In genomic region chr2:207472343-207473202, GRCh38 we compare ENCODE assay signal across 10 cellular contexts.
DNase-seq lines count a peak whose midpoint lies in the region; ATAC-seq, FAIRE-seq and TF ChIP-seq lines count a peak whose summit lies in the region.
"Had no signal": no experiment of that assay in that cellular context is flagged by ENCODE, and none has a peak within 500 bp of the region (broad histone marks: within the 10 kb centered on the region; RNA-seq: fewer than 3 reads in every experiment).

No MANE protein-coding gene starts in this region.

- no peaks in the 10 kb centered on the region for H3K79me2 ChIP-seq in ACC112 (ENCODE audit: control insufficient read depth, insufficient read depth, low read length, unreplicated experiment)

- TF ChIP-seq CTCF in nephron progenitor cell (IDR thresholded peaks at IDR 0.05) = no peak

- no peaks in the 10 kb centered on the region for H3K27me3 Mint-ChIP-seq in nephron progenitor cell (ENCODE audit: low read depth, poor library complexity)

- H3K4me1 Mint-ChIP-seq in nephron progenitor cell = peaks cover 70% of the 10 kb centered on the region

- no peaks in the 10 kb centered on the region for H3K36me3 ChIP-seq in ACC112 (ENCODE audit: insufficient read depth, low read length)
- H3K36me3 ChIP-seq: BLaER1 treated with 17β-estradiol and CSF1 and Interleukin-3, amounts not matched to agents 10 nM and 100 nM had no signal

- peak overlapping the region; percentile 32 for H3K4me3 Mint-ChIP-seq in nephron progenitor cell

- DNase-seq in RCC 7860 (ENCODE audit: low spot score) = peak; percentile 46
- DNase-seq in fibroblast of gingiva (ENCODE audit: low read depth) = peak; percentile 2
- DNase-seq in nephron progenitor cell = no peak
- no peak for DNase-seq in GOT3 (lab: John Stamatoyannopoulos, UW)
- no peak for DNase-seq in activated effector memory CD4-positive, alpha-beta T cell treated with Interleukin-2 at 50 U/mL for 16 hours
- no peak for DNase-seq in T-helper 2 cell
- DNase-seq: activated gamma-delta T cell had no signal

- H3K4me1 ChIP-seq in ACC112 (ENCODE audit: control insufficient read depth, insufficient read depth, low read length, unreplicated experiment) = peaks cover 30% of the 10 kb centered on the region

- H2AFZ ChIP-seq in ACC112 (ENCODE audit: low read length, unreplicated experiment) = peak overlapping the region; percentile 76

- H3K27me3 ChIP-seq in ACC112 (ENCODE audit: insufficient read depth, low read length) = no peaks in the 10 kb centered on the region
- H3K27me3 ChIP-seq: BLaER1 treated with 17β-estradiol and CSF1 and Interleukin-3, amounts not matched to agents 10 nM and 100 nM had no signal

- ATAC-seq in GM18519 (IDR thresholded peaks at IDR 0.05; ENCODE audit: low FRiP score, unreplicated experiment) = no peak

- peak overlapping the region; percentile 93 for H3K27ac Mint-ChIP-seq in nephron progenitor cell

- FAIRE-seq in RCC 7860 (lab: Jason Lieb, UNC) = no peak

- peak overlapping the region; percentile 22; the same call in 1 of the 2 replicates for H3K4me3 ChIP-seq in ACC112 (ENCODE audit: low read depth, low read length)
- H3K4me3 ChIP-seq: BLaER1 treated with 17β-estradiol and CSF1 and Interleukin-3, amounts not matched to agents 10 nM and 100 nM had no signal

- no peaks in the 10 kb centered on the region for H3K36me3 Mint-ChIP-seq in nephron progenitor cell (ENCODE audit: low read depth)

- H3K27ac ChIP-seq in ACC112 (ENCODE audit: low read depth, low read length) = peak overlapping the region; percentile 56
- H3K27ac ChIP-seq: BLaER1 treated with 17β-estradiol and CSF1 and Interleukin-3, amounts not matched to agents 10 nM and 100 nM had no signal

- H3K9me3 Mint-ChIP-seq in nephron progenitor cell = no peaks in the 10 kb centered on the region

Comparison
In these comparisons a context has a peak if more than half of its experiments do, and no peak if none do; other contexts are left out.
1. DNase-seq: peak in RCC 7860 (single experiment) and fibroblast of gingiva (single experiment); none in nephron progenitor cell (single experiment), GOT3 (single experiment), activated effector memory CD4-positive, alpha-beta T cell treated with Interleukin-2 at 50 U/mL for 16 hours (single experiment) and T-helper 2 cell (0 of 5).